ENCODE assay signal across 33 cellular contexts in the genomic region with DNA sequence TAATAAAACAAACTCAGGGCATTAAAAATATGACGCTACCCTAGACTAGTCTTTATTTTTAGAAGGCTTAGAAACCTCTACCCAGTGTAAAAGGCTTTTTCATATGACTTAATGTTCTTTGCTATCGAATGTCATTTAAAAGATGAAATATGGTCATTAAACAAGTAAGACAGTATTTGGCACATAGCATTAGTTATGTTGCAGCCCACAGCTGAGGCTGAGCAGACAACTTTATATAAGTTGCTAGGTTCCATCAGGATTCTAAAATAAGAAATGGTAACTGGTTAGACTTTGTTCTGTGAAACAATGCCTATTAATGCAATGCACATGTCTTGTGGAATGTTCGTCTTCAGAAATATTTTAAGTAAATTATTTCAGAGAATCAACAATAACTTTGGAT. TPM values are rescaled to one million over a fixed set of nuclear protein-coding genes. Genes with fewer than 3 reads are reported as not detected.
"Had no signal": no experiment of that assay in that cellular context is flagged by ENCODE, and none has a peak within 500 bp of the region (broad histone marks: within the 10 kb centered on the region; RNA-seq: fewer than 3 reads in every experiment).

No MANE protein-coding gene starts in this region.

- H3K4me1 ChIP-seq: Peyer's patch had no signal

- H3K4me3 ChIP-seq: MG63, Peyer's patch had no signal

- H3K36me3 Mint-ChIP-seq: activated CD8-positive, alpha-beta memory T cell treated with anti-CD3 and anti-CD28 coated beads, Interleukin-2, amount 10 ng/mL, durations not matched to agents 7 days and 5 days; activated naive CD4-positive, alpha-beta T cell treated with anti-CD3 and anti-CD28 coated beads, Interleukin-2, amount 10 ng/mL, durations not matched to agents 7 days and 5 days; activated naive CD8-positive, alpha-beta T cell had no signal

- H3K27ac ChIP-seq: brain microvascular endothelial cell, Peyer's patch, WERI-Rb-1 had no signal

- H3K4me1 Mint-ChIP-seq: activated CD4-positive, alpha-beta memory T cell treated with anti-CD3 and anti-CD28 coated beads, Interleukin-2, amount 10 ng/mL, durations not matched to agents 7 days and 5 days; activated CD8-positive, alpha-beta memory T cell treated with anti-CD3 and anti-CD28 coated beads, Interleukin-2, amount 10 ng/mL, durations not matched to agents 7 days and 5 days; activated naive CD4-positive, alpha-beta T cell treated with anti-CD3 and anti-CD28 coated beads, Interleukin-2, amount 10 ng/mL, durations not matched to agents 7 days and 5 days; activated naive CD8-positive, alpha-beta T cell treated with anti-CD3 and anti-CD28 coated beads, Interleukin-2, amount 50 U/mL, for 24 hours had no signal

- DNase-seq: activated CD4-positive, alpha-beta memory T cell treated with anti-CD3 and anti-CD28 coated beads, Interleukin-2, amount 10 ng/mL, durations not matched to agents 7 days and 5 days; activated CD4-positive, alpha-beta T cell treated with anti-CD3 and anti-CD28 coated beads for 1 hour; activated CD4-positive, alpha-beta T cell treated with anti-CD3 and anti-CD28 coated beads for 48 hours; activated CD4-positive, CD25-positive, alpha-beta regulatory T cell; activated CD8-positive, alpha-beta memory T cell treated with anti-CD3 and anti-CD28 coated beads for 24 hours; activated CD8-positive, alpha-beta memory T cell treated with anti-CD3 and anti-CD28 coated beads, Interleukin-2, amount 10 ng/mL, durations not matched to agents 7 days and 5 days; activated CD8-positive, alpha-beta memory T cell treated with anti-CD3 and anti-CD28 coated beads, Interleukin-2, amount 50 U/mL, for 48 hours; activated effector memory CD4-positive, alpha-beta T cell treated with Interleukin-2 at 50 U/mL for 16 hours; activated naive CD4-positive, alpha-beta T cell treated with anti-CD3 and anti-CD28 coated beads, Interleukin-2, amount 10 ng/mL, durations not matched to agents 7 days and 5 days; activated naive CD8-positive, alpha-beta T cell treated with anti-CD3 and anti-CD28 coated beads, Interleukin-2, amount 50 U/mL, for 24 hours; activated T-cell treated with anti-CD3 and anti-CD28 coated beads, Interleukin-2, amount 50 U/mL, for 48 hours; anterior cingulate cortex; brain microvascular endothelial cell; central memory CD4-positive, alpha-beta T cell; Kasumi-1; KG1; MG63; NCI-H1048; NCI-H1105 treated with DMSO at 0.1 percent for 48 hours; NCI-H1436; NCI-H1694; NCI-H1930; NCI-H2081 treated with DMSO at 0.1 percent for 48 hours; NCI-H345; NCI-H524 treated with DMSO at 0.1 percent for 48 hours; Peyer's patch; RPMI8226; SHP77 treated with DMSO at 0.1 percent for 48 hours; T1000; WERI-Rb-1 had no signal

- H3K27ac Mint-ChIP-seq: activated CD4-positive, alpha-beta memory T cell treated with anti-CD3 and anti-CD28 coated beads, Interleukin-2, amount 10 ng/mL, durations not matched to agents 7 days and 5 days; activated CD8-positive, alpha-beta memory T cell treated with anti-CD3 and anti-CD28 coated beads, Interleukin-2, amount 10 ng/mL, durations not matched to agents 7 days and 5 days; activated naive CD4-positive, alpha-beta T cell treated with anti-CD3 and anti-CD28 coated beads, Interleukin-2, amount 10 ng/mL, durations not matched to agents 7 days and 5 days; activated naive CD8-positive, alpha-beta T cell; activated naive CD8-positive, alpha-beta T cell treated with anti-CD3 and anti-CD28 coated beads, Interleukin-2, amount 50 U/mL, for 24 hours had no signal

- H3K27me3 ChIP-seq: brain microvascular endothelial cell, MG63, Peyer's patch had no signal

- H3K9me3 Mint-ChIP-seq: activated CD4-positive, alpha-beta memory T cell treated with anti-CD3 and anti-CD28 coated beads, Interleukin-2, amount 10 ng/mL, durations not matched to agents 7 days and 5 days; activated naive CD4-positive, alpha-beta T cell treated with anti-CD3 and anti-CD28 coated beads, Interleukin-2, amount 10 ng/mL, durations not matched to agents 7 days and 5 days; activated naive CD8-positive, alpha-beta T cell treated with anti-CD3 and anti-CD28 coated beads, Interleukin-2, amount 50 U/mL, for 24 hours had no signal

- H3K36me3 ChIP-seq: brain microvascular endothelial cell, MG63, Peyer's patch, WERI-Rb-1 had no signal

- H3K9me3 ChIP-seq: MG63, Peyer's patch had no signal

- H3K4me3 Mint-ChIP-seq: activated CD4-positive, alpha-beta memory T cell treated with anti-CD3 and anti-CD28 coated beads, Interleukin-2, amount 10 ng/mL, durations not matched to agents 7 days and 5 days; activated CD8-positive, alpha-beta memory T cell treated with anti-CD3 and anti-CD28 coated beads, Interleukin-2, amount 10 ng/mL, durations not matched to agents 7 days and 5 days; activated naive CD4-positive, alpha-beta T cell treated with anti-CD3 and anti-CD28 coated beads, Interleukin-2, amount 10 ng/mL, durations not matched to agents 7 days and 5 days; activated naive CD8-positive, alpha-beta T cell; activated naive CD8-positive, alpha-beta T cell treated with anti-CD3 and anti-CD28 coated beads, Interleukin-2, amount 50 U/mL, for 24 hours had no signal

RNA-seq across cellular contexts. Expression of gene PRSS12, which starts 10.4 kb away (rescaled TPM):
- total RNA-seq: activated CD4-positive, alpha-beta memory T cell treated with anti-CD3 and anti-CD28 coated beads, Interleukin-2, amount 10 ng/mL, durations not matched to agents 7 days and 5 days; activated CD8-positive, alpha-beta memory T cell treated with anti-CD3 and anti-CD28 coated beads, Interleukin-2, amount 10 ng/mL, durations not matched to agents 7 days and 5 days; T-helper 1 cell treated with Interleukin-12 subunit alpha and Interleukin-12 subunit beta and Interleukin-4 antibody, amounts not matched to agents 30 ng/mL and 1 ng/mL, for 36 hours; T-helper 2 cell treated with Interferon-gamma antibody and Interleukin-4, amounts not matched to agents 100 ng/mL and 5 ng/mL, for 36 hours had no signal
